ENCODE assay signal across 1 cellular context in genomic region chr3:49807427-49808114, GRCh38.
TF ChIP-seq lines count a peak whose summit lies in the region.

No MANE protein-coding gene starts in this region.

TF ChIP-seq in IMR-90, 13 proteins besides CTCF, POLR2A, EP300 and RAD21:
- TF ChIP-seq BHLHE40 (IDR thresholded peaks at IDR 0.05; ENCODE audit: low read depth, low read length) (no peak), RFX5 (IDR thresholded peaks at IDR 0.05; ENCODE audit: low read depth, low read length) (no peak), NFE2L2 (IDR thresholded peaks at IDR 0.05; ENCODE audit: low read depth, low read length) (no peak), ELK1 (IDR thresholded peaks at IDR 0.05; ENCODE audit: borderline replicate concordance, low read depth, low read length) (no peak), RCOR1 (IDR thresholded peaks at IDR 0.05; ENCODE audit: insufficient replicate concordance, low read length) (no peak), SMC3 (IDR thresholded peaks at IDR 0.05; ENCODE audit: low read depth, low read length) (no peak), MAFK (IDR thresholded peaks at IDR 0.05; ENCODE audit: low read depth, low read length) (no peak), FOS (IDR thresholded peaks at IDR 0.05; ENCODE audit: low read depth, low read length) (no peak), CEBPB (IDR thresholded peaks at IDR 0.05; ENCODE audit: low read depth, low read length) (no peak), USF2 (IDR thresholded peaks at IDR 0.05; ENCODE audit: low read depth, low read length) (no peak), MXI1 (IDR thresholded peaks at IDR 0.05; ENCODE audit: borderline replicate concordance, low read depth, low read length) (no peak), CHD1 (IDR thresholded peaks at IDR 0.05; ENCODE audit: low read depth, low read length) (no peak), MAZ (IDR thresholded peaks at IDR 0.05; ENCODE audit: borderline replicate concordance, low read depth, low read length) (no peak)
